Comparison of ENCODE assay signal across 11 cellular contexts in genomic region chr2:39697480-39697879, GRCh38. TPM values are rescaled to one million over a fixed set of nuclear protein-coding genes. Genes with fewer than 3 reads are reported as not detected.
DNase-seq lines count a peak whose midpoint lies in the region; ATAC-seq and TF ChIP-seq lines count a peak whose summit lies in the region.
"Had no signal": no experiment of that assay in that cellular context is flagged by ENCODE, and none has a peak within 500 bp of the region (broad histone marks: within the 10 kb centered on the region; RNA-seq: fewer than 3 reads in every experiment).

No MANE protein-coding gene starts in this region.

- H3K27me3 Mint-ChIP-seq in endothelial cell (ENCODE audit: unreplicated experiment) = no peaks in the 10 kb centered on the region

- TF ChIP-seq CTCF in endothelial cell (IDR thresholded peaks at IDR 0.05; ENCODE audit: unreplicated experiment) = no peak
- no peak for TF ChIP-seq CTCF in OCI-LY7 (conservative IDR thresholded peaks at IDR 0.05; ENCODE audit: low read length)

- H3K4me1 ChIP-seq in OCI-LY7 (ENCODE audit: insufficient read depth, low read length, poor library complexity, severe bottlenecking) = no peaks in the 10 kb centered on the region

- DNase-seq in Right ventricle myocardium inferior (ENCODE audit: missing footprints) (no peak), cardiac septum (ENCODE audit: low spot score) (no peak), endothelial cell (ENCODE audit: low spot score) (no peak), myocyte (ENCODE audit: low read depth) (peak; percentile 42), OCI-LY7 (ENCODE audit: low spot score) (no peak), A172 (ENCODE audit: low spot score) (no peak), COR-L47 (lab: John Stamatoyannopoulos, UW) (no peak)
- DNase-seq: activated naive CD4-positive, alpha-beta T cell treated with anti-CD3 and anti-CD28 coated beads, Interleukin-2, amount 10 ng/mL, durations not matched to agents 7 days and 5 days; PC-9; stimulated activated CD4-positive, alpha-beta T cell treated with anti-CD3 and anti-CD28 coated beads, Interleukin-12 subunit alpha, Interleukin-12 subunit beta, amount 100 ng/mL, for 4 hours had no signal

- H3K9me3 Mint-ChIP-seq in endothelial cell (ENCODE audit: unreplicated experiment) = no peaks in the 10 kb centered on the region

- H3K27ac ChIP-seq in OCI-LY7 (ENCODE audit: low read depth, low read length, poor library complexity, severe bottlenecking) = no peak overlapping the region
- H3K27ac ChIP-seq: PC-9 had no signal

- H3K4me1 Mint-ChIP-seq in endothelial cell (ENCODE audit: unreplicated experiment) = peaks cover 23% of the 10 kb centered on the region
- H3K4me1 Mint-ChIP-seq: activated naive CD4-positive, alpha-beta T cell treated with anti-CD3 and anti-CD28 coated beads, Interleukin-2, amount 10 ng/mL, durations not matched to agents 7 days and 5 days had no signal

- no peaks in the 10 kb centered on the region for H3K36me3 Mint-ChIP-seq in endothelial cell (ENCODE audit: low read depth, unreplicated experiment)
- H3K36me3 Mint-ChIP-seq: activated naive CD4-positive, alpha-beta T cell treated with anti-CD3 and anti-CD28 coated beads, Interleukin-2, amount 10 ng/mL, durations not matched to agents 7 days and 5 days had no signal

- intact Hi-C loops in Right ventricle myocardium inferior (cut with DNase I) = loop anchor here (2.0 to 5.0 kb wide), 3 partner anchors 103 to 260 kb away; partner anchors contain the start of gene MAP4K3
- intact Hi-C loops in cardiac septum (cut with DNase I) = loop anchor here (2.0 to 5.0 kb wide), 4 partner anchors 105 to 319 kb away; partner anchors contain the start of gene MAP4K3
- intact Hi-C loops in OCI-LY7 (cut with micrococcal nuclease; ENCODE audit: unreplicated experiment) = no loop called here

- no peaks in the 10 kb centered on the region for H4K20me1 ChIP-seq in OCI-LY7 (ENCODE audit: insufficient read depth, low read length)

- no peaks in the 10 kb centered on the region for H3K9me2 ChIP-seq in OCI-LY7 (ENCODE audit: insufficient read depth, low read length)

- no peak overlapping the region for H3K4me3 ChIP-seq in OCI-LY7 (ENCODE audit: low read depth, low read length, poor library complexity, severe bottlenecking)
- H3K4me3 ChIP-seq: PC-9 had no signal

- H3K79me2 ChIP-seq in OCI-LY7 (ENCODE audit: insufficient read depth, low read depth, low read length) = no peaks in the 10 kb centered on the region

- ATAC-seq in Right ventricle myocardium inferior (peak; percentile 57), HG03025 (IDR thresholded peaks at IDR 0.05; ENCODE audit: low FRiP score, unreplicated experiment) (no peak)

- no peak overlapping the region for H3K4me2 ChIP-seq in OCI-LY7 (ENCODE audit: low read length)
- H3K4me2 ChIP-seq: PC-9 had no signal

- POLR2A ChIA-PET in OCI-LY7 (lab: Charles Lee) = interaction anchor here (1.0 to 1.6 kb wide), 3 partner anchors 9 to 185 kb away, joined by 3 to 4 read pairs (median 3); no protein-coding TSS in a partner anchor

- H3K9me3 ChIP-seq in OCI-LY7 (ENCODE audit: low read length) = peaks cover 12% of the 10 kb centered on the region; the same call in 1 of the 2 replicates

- no peak overlapping the region for H2AFZ ChIP-seq in OCI-LY7 (ENCODE audit: low read length)
- H2AFZ ChIP-seq: PC-9 had no signal

- peak overlapping the region; percentile 85 for H3K27ac Mint-ChIP-seq in endothelial cell (ENCODE audit: unreplicated experiment)
- H3K27ac Mint-ChIP-seq: activated naive CD4-positive, alpha-beta T cell treated with anti-CD3 and anti-CD28 coated beads, Interleukin-2, amount 10 ng/mL, durations not matched to agents 7 days and 5 days had no signal

- BruUV-seq in OCI-LY7 (replicated peaks; lab: Mats Ljungman, UMichigan) = no TSS peak

- CTCF ChIA-PET in OCI-LY7 (lab: Charles Lee; ENCODE audit: unreplicated experiment) = no interaction called here

- no peak overlapping the region for H3K4me3 Mint-ChIP-seq in endothelial cell (ENCODE audit: unreplicated experiment)
- H3K4me3 Mint-ChIP-seq: activated naive CD4-positive, alpha-beta T cell treated with anti-CD3 and anti-CD28 coated beads, Interleukin-2, amount 10 ng/mL, durations not matched to agents 7 days and 5 days had no signal

- no peaks in the 10 kb centered on the region for H3K36me3 ChIP-seq in OCI-LY7 (ENCODE audit: insufficient read depth, low read length)

RNA-seq across cellular contexts. Expression of gene TMEM178A, which starts 31.8 kb away (rescaled TPM):
- total RNA-seq in Right ventricle myocardium inferior (3.0 TPM), cardiac septum (2.6 TPM), endothelial cell (ENCODE audit: unreplicated experiment) (4.8 TPM), myocyte (2.0 and 5.3 TPM in 2 replicates), OCI-LY7 (2022) (0.38 and 0.52 TPM in 2 replicates)
- polyA plus RNA-seq in myocyte (2012) = 5.4 TPM
- 0.25 and 0.39 TPM in 2 replicates for total RNA-seq in OCI-LY7 (2014; rRNA removed; shearing (Covaris generic))
- total RNA-seq in A172 (2014; rRNA removed; shearing (Covaris generic)) = not detected in 2 replicates
